Comparison of ENCODE assay signal across 17 cellular contexts in the genomic region with DNA sequence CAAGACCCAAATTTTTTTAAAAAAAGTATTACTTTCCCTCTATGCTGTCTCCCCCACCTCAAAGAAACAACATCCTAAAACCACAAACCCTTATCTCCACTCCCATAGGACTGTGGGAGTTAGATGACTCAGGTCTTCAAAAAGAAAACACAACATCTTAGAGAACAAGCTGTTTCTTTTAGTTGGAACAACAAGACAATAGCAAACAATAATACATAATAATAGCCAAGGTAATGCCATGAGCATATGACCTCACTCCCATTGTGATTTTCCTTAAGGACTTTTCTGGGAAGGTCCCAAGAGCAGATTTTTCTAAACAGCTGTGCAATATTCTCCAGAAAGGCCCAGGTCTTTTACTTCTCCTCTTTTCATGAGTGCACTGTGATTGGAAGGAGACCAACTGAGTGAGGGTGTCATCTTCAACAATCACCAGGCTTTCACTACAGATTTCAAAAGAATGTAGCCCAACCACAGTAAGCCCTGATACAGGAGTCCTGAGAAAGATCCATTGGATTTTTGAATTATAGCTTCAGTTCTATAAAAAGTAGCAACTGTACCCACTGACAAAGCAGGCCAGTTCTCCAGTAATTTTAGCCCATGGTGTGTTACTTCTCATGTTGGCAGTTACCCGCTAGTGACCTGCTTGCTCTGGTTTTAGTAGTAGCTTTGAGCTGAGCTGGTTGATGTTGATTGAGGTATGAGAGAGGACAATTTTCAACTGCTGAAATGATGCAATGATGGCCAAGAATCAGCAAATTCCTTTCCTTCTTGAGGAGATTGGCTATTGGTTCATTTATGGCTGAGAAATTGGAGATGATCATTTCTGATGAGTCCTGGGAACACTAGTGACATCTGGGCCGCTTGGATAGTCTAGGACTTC.
DNase-seq lines count a peak whose midpoint lies in the region; ATAC-seq, FAIRE-seq and TF ChIP-seq lines count a peak whose summit lies in the region.
"Had no signal": no experiment of that assay in that cellular context is flagged by ENCODE, and none has a peak within 500 bp of the region (broad histone marks: within the 10 kb centered on the region; RNA-seq: fewer than 3 reads in every experiment).

No MANE protein-coding gene starts in this region.

- TF ChIP-seq CTCF in AG10803 (conservative IDR thresholded peaks at IDR 0.05; ENCODE audit: low read length) = no peak

- no peak for ATAC-seq in HG02973 (IDR thresholded peaks at IDR 0.05; ENCODE audit: unreplicated experiment)
- ATAC-seq: left lobe of liver had no signal

- in situ Hi-C loops in KBM-7 (cut with MboI; ENCODE audit: low pct_unique_long_range_greater_than_20kb, low sequenced_read_pairs) = no loop called here

- no peak overlapping the region for H3K4me3 ChIP-seq in AG10803 (ENCODE audit: low read length)
- H3K4me3 ChIP-seq: coronary artery, thoracic aorta had no signal

- DNase-seq in AG10803 (ENCODE audit: low read depth) = peak; percentile 49
- DNase-seq in KBM-7 = peak; percentile 12
- DNase-seq in myocyte (ENCODE audit: low read depth) = peak; percentile 48
- DNase-seq in LoVo (ENCODE audit: low spot score) = no peak
- DNase-seq in activated CD4-positive, alpha-beta T cell treated with anti-CD3 and anti-CD28 coated beads, Interleukin-2, amount 50 U/mL, for 48 hours = no peak
- no peak for DNase-seq in H4 (ENCODE audit: low spot score)
- DNase-seq: naive B cell; NCI-H2029 treated with DMSO at 0.1 percent for 48 hours; NCI-H774; stimulated activated CD4-positive, alpha-beta T cell treated with anti-CD3 and anti-CD28 coated beads, Interleukin-2, amount 100 ng/mL, for 48 hours; stimulated activated CD8-positive, alpha-beta memory T cell treated with anti-CD3 and anti-CD28 coated beads, Interleukin-4, amount 100 ng/mL, for 48 hours; T-helper 2 cell had no signal

- FAIRE-seq in endometrium (lab: Jason Lieb, UNC) = peak; percentile 82

Comparison
In these comparisons a context has a peak if more than half of its experiments do, and no peak if none do; other contexts are left out.
1. DNase-seq: peak in AG10803 (single experiment), KBM-7 (single experiment) and myocyte (single experiment); none in LoVo (single experiment), activated CD4-positive, alpha-beta T cell treated with anti-CD3 and anti-CD28 coated beads, Interleukin-2, amount 50 U/mL, for 48 hours (0 of 2) and H4 (single experiment).